Comparison of ENCODE assay signal across 1 cellular context in the genomic region with DNA sequence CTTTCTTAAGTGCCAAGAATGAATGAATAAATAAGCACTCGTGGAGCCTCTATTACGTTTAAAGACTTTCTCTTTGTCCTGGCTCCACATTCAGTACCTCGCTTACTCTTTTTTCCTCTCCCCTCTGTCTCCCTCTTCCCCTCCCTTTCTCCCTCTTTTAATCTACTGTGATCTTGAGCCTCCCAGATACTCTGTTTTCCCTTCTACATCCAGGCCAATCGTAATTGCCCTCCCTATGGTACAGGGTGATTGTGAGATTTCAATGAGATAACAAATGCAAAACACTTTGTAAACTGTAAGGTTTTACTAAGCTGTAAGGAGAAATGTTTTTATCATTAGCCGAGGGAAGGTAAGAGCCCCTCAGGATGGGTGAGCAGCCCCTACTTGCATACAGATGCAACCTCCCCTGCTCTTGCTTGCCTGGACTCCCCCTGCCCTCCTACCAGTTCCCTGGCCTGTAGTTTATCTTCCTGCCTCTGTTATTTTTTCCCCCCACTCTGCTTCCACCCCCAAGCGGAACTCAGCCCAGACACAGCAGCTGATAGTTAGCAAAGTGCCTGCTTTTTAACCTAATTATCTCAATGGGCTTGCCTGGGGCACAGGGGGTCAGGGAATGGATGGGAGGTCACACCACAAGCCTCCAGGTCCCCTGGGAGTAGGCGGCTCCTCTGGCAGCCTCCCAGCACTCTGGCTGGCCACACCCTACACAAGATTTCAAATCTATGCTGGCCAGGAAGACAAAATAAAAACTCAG.
TF ChIP-seq lines count a peak whose summit lies in the region.

No MANE protein-coding gene starts in this region.

TF ChIP-seq in SK-N-SH treated with all-trans-retinoic acid at 6 μM for 48 hours, 23 proteins besides CTCF, POLR2A, EP300 and RAD21 (continued from another document):
- TF ChIP-seq, protein P1, sequence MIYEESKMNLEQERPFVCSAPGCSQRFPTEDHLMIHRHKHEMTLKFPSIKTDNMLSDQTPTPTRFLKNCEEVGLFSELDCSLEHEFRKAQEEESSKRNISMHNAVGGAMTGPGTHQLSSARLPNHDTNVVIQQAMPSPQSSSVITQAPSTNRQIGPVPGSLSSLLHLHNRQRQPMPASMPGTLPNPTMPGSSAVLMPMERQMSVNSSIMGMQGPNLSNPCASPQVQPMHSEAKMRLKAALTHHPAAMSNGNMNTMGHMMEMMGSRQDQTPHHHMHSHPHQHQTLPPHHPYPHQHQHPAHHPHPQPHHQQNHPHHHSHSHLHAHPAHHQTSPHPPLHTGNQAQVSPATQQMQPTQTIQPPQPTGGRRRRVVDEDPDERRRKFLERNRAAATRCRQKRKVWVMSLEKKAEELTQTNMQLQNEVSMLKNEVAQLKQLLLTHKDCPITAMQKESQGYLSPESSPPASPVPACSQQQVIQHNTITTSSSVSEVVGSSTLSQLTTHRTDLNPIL (CRISPR knock-in tag; IDR thresholded peaks at IDR 0.05; ENCODE audit: low read depth), result no peak
- TF ChIP-seq ZFP30 (CRISPR knock-in tag; IDR thresholded peaks at IDR 0.05) (no peak), RARB (CRISPR knock-in tag; IDR thresholded peaks at IDR 0.05) (no peak), ESRRG (CRISPR knock-in tag; IDR thresholded peaks at IDR 0.05) (peak; percentile 24; the same call in 1 of the 2 replicates), OSR1 (CRISPR knock-in tag; IDR thresholded peaks at IDR 0.05) (no peak)
- TF ChIP-seq, protein P2, sequence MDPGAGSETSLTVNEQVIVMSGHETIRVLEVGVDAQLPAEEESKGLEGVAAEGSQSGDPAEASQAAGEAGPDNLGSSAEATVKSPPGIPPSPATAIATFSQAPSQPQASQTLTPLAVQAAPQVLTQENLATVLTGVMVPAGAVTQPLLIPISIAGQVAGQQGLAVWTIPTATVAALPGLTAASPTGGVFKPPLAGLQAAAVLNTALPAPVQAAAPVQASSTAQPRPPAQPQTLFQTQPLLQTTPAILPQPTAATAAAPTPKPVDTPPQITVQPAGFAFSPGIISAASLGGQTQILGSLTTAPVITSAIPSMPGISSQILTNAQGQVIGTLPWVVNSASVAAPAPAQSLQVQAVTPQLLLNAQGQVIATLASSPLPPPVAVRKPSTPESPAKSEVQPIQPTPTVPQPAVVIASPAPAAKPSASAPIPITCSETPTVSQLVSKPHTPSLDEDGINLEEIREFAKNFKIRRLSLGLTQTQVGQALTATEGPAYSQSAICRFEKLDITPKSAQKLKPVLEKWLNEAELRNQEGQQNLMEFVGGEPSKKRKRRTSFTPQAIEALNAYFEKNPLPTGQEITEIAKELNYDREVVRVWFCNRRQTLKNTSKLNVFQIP (CRISPR knock-in tag; IDR thresholded peaks at IDR 0.05; ENCODE audit: borderline replicate concordance, low read depth), result no peak
TF ChIP-seq in SK-N-SH treated with all-trans-retinoic acid at 6 μM for 48 hours: peak in this region for 5.
